Comparison of ENCODE assay signal across 20 cellular contexts in the genomic region with DNA sequence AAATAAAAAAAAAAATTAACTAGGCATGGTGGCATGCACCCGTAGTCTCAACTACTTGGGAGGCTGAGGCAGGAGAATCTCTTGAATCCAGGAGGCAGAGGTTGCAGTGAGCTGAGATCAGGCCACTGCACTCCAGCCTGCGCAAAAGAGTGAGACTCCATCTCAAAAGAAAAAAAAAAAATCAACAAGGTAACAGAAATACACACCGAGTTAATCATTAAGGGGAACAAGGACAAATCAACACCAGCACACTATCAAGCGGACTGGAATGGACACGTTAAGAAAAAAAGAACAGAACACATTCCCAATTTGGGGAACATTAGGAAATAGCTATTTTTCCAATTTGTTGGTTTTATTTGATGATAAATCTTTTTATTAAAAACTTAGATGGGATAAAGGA.
"Had no signal": no experiment of that assay in that cellular context is flagged by ENCODE, and none has a peak within 500 bp of the region (broad histone marks: within the 10 kb centered on the region; RNA-seq: fewer than 3 reads in every experiment).

No MANE protein-coding gene starts in this region.

- H3K4me3 Mint-ChIP-seq: dendritic cell treated with granulocyte-macrophage colony-stimulating factor and Interleukin-4, amounts not matched to agents 40 ng/mL and 50 ng/mL, for 4 days; effector memory CD8-positive, alpha-beta T cell; immature natural killer cell; naive thymus-derived CD8-positive, alpha-beta T cell; type B pancreatic cell had no signal

- H3K27me3 ChIP-seq: esophagus muscularis mucosa, gastrocnemius medialis, neutrophil, suprapubic skin, thyroid gland, vagina had no signal

- H3K9me3 ChIP-seq: esophagus muscularis mucosa, gastrocnemius medialis, mucosa of descending colon, neutrophil, suprapubic skin, thyroid gland, vagina had no signal

- H3K27ac Mint-ChIP-seq: dendritic cell treated with granulocyte-macrophage colony-stimulating factor and Interleukin-4, amounts not matched to agents 40 ng/mL and 50 ng/mL, for 4 days; effector memory CD8-positive, alpha-beta T cell; type B pancreatic cell had no signal

- H3K27ac ChIP-seq: epithelial cell of prostate, esophagus muscularis mucosa, gastrocnemius medialis, neutrophil, suprapubic skin, thyroid gland, vagina had no signal

- ATAC-seq: effector memory CD8-positive, alpha-beta T cell; gastrocnemius medialis; left colon; mucosa of descending colon; naive thymus-derived CD8-positive, alpha-beta T cell; right cardiac atrium had no signal

- H3K4me3 ChIP-seq: esophagus muscularis mucosa, gastrocnemius medialis, mucosa of descending colon, smooth muscle cell, suprapubic skin, thyroid gland, vagina had no signal

- H3K4me1 ChIP-seq: esophagus muscularis mucosa, gastrocnemius medialis, suprapubic skin, thyroid gland, vagina had no signal

- H3K27me3 Mint-ChIP-seq: dendritic cell treated with granulocyte-macrophage colony-stimulating factor and Interleukin-4, amounts not matched to agents 40 ng/mL and 50 ng/mL, for 4 days; effector memory CD8-positive, alpha-beta T cell; naive thymus-derived CD8-positive, alpha-beta T cell; type B pancreatic cell had no signal

- DNase-seq: effector memory CD8-positive, alpha-beta T cell; gastrocnemius medialis; immature natural killer cell; left colon; mammary epithelial cell; mucosa of descending colon; naive thymus-derived CD8-positive, alpha-beta T cell; posterior cingulate gyrus; right cardiac atrium; stimulated activated CD4-positive, alpha-beta T cell treated with anti-CD3 and anti-CD28 coated beads, Interleukin-2, amount 100 ng/mL, for 48 hours; stimulated activated naive CD4-positive, alpha-beta T cell treated with Interleukin-2 at 50 U/mL for 16 hours; thyroid gland had no signal

- H3K4me1 Mint-ChIP-seq: immature natural killer cell; naive thymus-derived CD8-positive, alpha-beta T cell had no signal

- H3K9me3 Mint-ChIP-seq: dendritic cell treated with granulocyte-macrophage colony-stimulating factor and Interleukin-4, amounts not matched to agents 40 ng/mL and 50 ng/mL, for 4 days; effector memory CD8-positive, alpha-beta T cell; immature natural killer cell; naive thymus-derived CD8-positive, alpha-beta T cell; type B pancreatic cell had no signal
